ENCODE assay signal across 16 cellular contexts in the genomic region with DNA sequence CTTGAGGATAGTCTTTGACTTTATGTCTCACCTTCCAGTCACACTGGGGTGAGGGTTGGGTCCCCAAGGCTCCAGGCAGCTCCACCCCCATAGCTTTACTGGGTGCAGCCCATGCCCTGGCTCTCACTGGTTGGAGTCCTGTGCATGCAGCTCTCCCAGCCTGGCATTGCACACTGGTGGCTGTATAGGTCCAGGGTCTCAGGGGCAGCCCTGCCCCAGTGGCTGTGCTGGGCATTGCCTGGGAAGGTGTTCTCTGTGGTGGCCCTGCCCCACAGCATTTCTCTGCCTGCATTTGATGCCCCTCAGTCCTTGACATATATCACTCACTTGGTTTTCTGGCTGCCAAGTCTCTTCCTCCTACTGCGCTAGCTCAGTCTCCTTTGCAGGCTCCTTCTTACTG.
"Had no signal": no experiment of that assay in that cellular context is flagged by ENCODE, and none has a peak within 500 bp of the region (broad histone marks: within the 10 kb centered on the region; RNA-seq: fewer than 3 reads in every experiment).

No MANE protein-coding gene starts in this region.

- H3K4me3 ChIP-seq: pancreas, suprapubic skin, upper lobe of left lung had no signal

- H3K27ac Mint-ChIP-seq: activated CD8-positive, alpha-beta T cell treated with anti-CD3 and anti-CD28 coated beads for 36 hours; activated naive CD4-positive, alpha-beta T cell treated with anti-CD3 and anti-CD28 coated beads, Interleukin-2, amount 10 ng/mL, durations not matched to agents 7 days and 5 days; activated T-helper 17 cell treated with anti-CD3 and anti-CD28 coated beads, Interleukin-2, amount 50 U/mL, for 72 hours had no signal

- H3K4me1 ChIP-seq: pancreas, upper lobe of left lung had no signal

- H3K4me3 Mint-ChIP-seq: activated CD8-positive, alpha-beta T cell treated with anti-CD3 and anti-CD28 coated beads for 36 hours; activated naive CD4-positive, alpha-beta T cell treated with anti-CD3 and anti-CD28 coated beads, Interleukin-2, amount 10 ng/mL, durations not matched to agents 7 days and 5 days; activated T-helper 17 cell treated with anti-CD3 and anti-CD28 coated beads, Interleukin-2, amount 50 U/mL, for 72 hours; neural crest cell had no signal

- H3K9me3 ChIP-seq: pancreas, suprapubic skin, upper lobe of left lung had no signal

- H3K27me3 ChIP-seq: pancreas, suprapubic skin, upper lobe of left lung had no signal

- ATAC-seq: activated CD8-positive, alpha-beta T cell treated with anti-CD3 and anti-CD28 coated beads for 36 hours; activated T-helper 17 cell treated with anti-CD3 and anti-CD28 coated beads, Interleukin-2, amount 50 U/mL, for 72 hours had no signal

- H3K4me1 Mint-ChIP-seq: activated naive CD4-positive, alpha-beta T cell treated with anti-CD3 and anti-CD28 coated beads, Interleukin-2, amount 10 ng/mL, durations not matched to agents 7 days and 5 days; activated T-helper 17 cell treated with anti-CD3 and anti-CD28 coated beads, Interleukin-2, amount 50 U/mL, for 72 hours had no signal

- H3K27ac ChIP-seq: pancreas, suprapubic skin, upper lobe of left lung had no signal

- H3K9me3 Mint-ChIP-seq: activated CD8-positive, alpha-beta T cell treated with anti-CD3 and anti-CD28 coated beads for 36 hours; activated naive CD4-positive, alpha-beta T cell treated with anti-CD3 and anti-CD28 coated beads, Interleukin-2, amount 10 ng/mL, durations not matched to agents 7 days and 5 days; activated T-helper 17 cell treated with anti-CD3 and anti-CD28 coated beads, Interleukin-2, amount 50 U/mL, for 72 hours; neural crest cell had no signal

- DNase-seq: activated CD4-positive, alpha-beta T cell treated with anti-CD3 and anti-CD28 coated beads for 4 hours; activated CD8-positive, alpha-beta memory T cell treated with anti-CD3 and anti-CD28 coated beads, Interleukin-2, amount 50 U/mL, for 4 hours; activated CD8-positive, alpha-beta T cell treated with anti-CD3 and anti-CD28 coated beads for 36 hours; activated naive CD4-positive, alpha-beta T cell treated with anti-CD3 and anti-CD28 coated beads, Interleukin-2, amount 10 ng/mL, durations not matched to agents 7 days and 5 days; central memory CD4-positive, alpha-beta T cell; cortex of kidney; effector CD8-positive, alpha-beta T cell; hippocampal formation; pancreas; stimulated activated CD4-positive, alpha-beta T cell treated with anti-CD3 and anti-CD28 coated beads, Interleukin-12 subunit alpha, Interleukin-12 subunit beta, amount 100 ng/mL, for 4 hours; stimulated activated naive CD4-positive, alpha-beta T cell; T1000; upper lobe of left lung had no signal
